In genomic region chr1:212457740-212458338, GRCh38 we compare ENCODE assay signal across 8 cellular contexts. TPM values are rescaled to one million over a fixed set of nuclear protein-coding genes. Genes with fewer than 3 reads are reported as not detected.
A peak's percentile ranks its signal among the peaks of the same experiment; 100 is the strongest.
DNase-seq lines count a peak whose midpoint lies in the region; ATAC-seq, FAIRE-seq and TF ChIP-seq lines count a peak whose summit lies in the region.

No MANE protein-coding gene starts in this region.

- no peaks in the 10 kb centered on the region for H3K36me3 Mint-ChIP-seq in activated CD4-positive, alpha-beta memory T cell treated with anti-CD3 and anti-CD28 coated beads, Interleukin-2, amount 10 ng/mL, durations not matched to agents 7 days and 5 days (ENCODE audit: low read depth)

- H3K4me1 ChIP-seq in A549, result no peaks in the 10 kb centered on the region
- peaks cover 16 to 29% (median 26%) of the 10 kb centered on the region in 4 donors for H3K4me1 ChIP-seq in esophagus muscularis mucosa
- peaks cover 7% of the 10 kb centered on the region for H3K4me1 ChIP-seq in psoas muscle

- no peaks in the 10 kb centered on the region for H3K9me3 Mint-ChIP-seq in activated CD4-positive, alpha-beta memory T cell treated with anti-CD3 and anti-CD28 coated beads, Interleukin-2, amount 10 ng/mL, durations not matched to agents 7 days and 5 days

- intact Hi-C loops in esophagus muscularis mucosa (cut with DNase I), result loop anchor here (2.0 to 5.0 kb wide), 2 partner anchors 91 to 387 kb away; no protein-coding TSS in a partner anchor
- intact Hi-C loops in psoas muscle (cut with DNase I), result loop anchor here (2.0 to 10.0 kb wide), 4 partner anchors 91 to 396 kb away; no protein-coding TSS in a partner anchor

- H3K27me3 ChIP-seq in esophagus muscularis mucosa (no peaks in the 10 kb centered on the region), psoas muscle (ENCODE audit: insufficient read depth in 3 of 3, low read length in 2 of 3) (no peaks in the 10 kb centered on the region)

- TF ChIP-seq RAD21 in A549 (conservative IDR thresholded peaks at IDR 0.05 in 1 of 2, IDR thresholded peaks at IDR 0.05 in 1 of 2), result peak; percentile 52 to 73

- no peaks in the 10 kb centered on the region for H3K27me3 Mint-ChIP-seq in activated CD4-positive, alpha-beta memory T cell treated with anti-CD3 and anti-CD28 coated beads, Interleukin-2, amount 10 ng/mL, durations not matched to agents 7 days and 5 days

- H3K9me3 ChIP-seq in A549, result peaks cover 10% of the 10 kb centered on the region; the same call in 1 of the 3 replicates
- no peaks in the 10 kb centered on the region for H3K9me3 ChIP-seq in esophagus muscularis mucosa
- no peaks in the 10 kb centered on the region for H3K9me3 ChIP-seq in psoas muscle

- DNase-seq in A549 (ENCODE audit: low read depth in 1 of 2, low spot score in 1 of 2) (peak; percentile 37 to 71), NCI-H526 treated with DMSO at 0.1 percent for 48 hours (lab: John Stamatoyannopoulos, UW) (peak; percentile 2), esophagus muscularis mucosa (ENCODE audit: extremely low spot score) (no peak), psoas muscle (no peak)
- peak; percentile 73 for DNase-seq in activated CD4-positive, alpha-beta memory T cell treated with anti-CD3 and anti-CD28 coated beads, Interleukin-2, amount 10 ng/mL, durations not matched to agents 7 days and 5 days

- TF ChIP-seq CTCF in A549 (IDR thresholded peaks at IDR 0.05) (peak; percentile 51), GM12873 (IDR thresholded peaks at IDR 0.05; ENCODE audit: insufficient read depth, low read depth, low read length, missing control alignments) (peak; percentile 85), esophagus muscularis mucosa (IDR thresholded peaks at IDR 0.05) (peak; percentile 22 to 47 (median 28)), psoas muscle (IDR thresholded peaks at IDR 0.05) (peak; percentile 34)

- TF ChIP-seq EP300 in A549 (IDR thresholded peaks at IDR 0.05) (no peak), esophagus muscularis mucosa (IDR thresholded peaks at IDR 0.05) (no peak)

- WGBS in A549 (ENCODE audit: missing lambda C conversion rate), result 42% methylated on average over 8 of the region's 8 CpGs
- WGBS in esophagus muscularis mucosa, result 59% methylated on average over 8 of the region's 8 CpGs
- 61 to 64% (median 62%) methylated on average over 8 of the region's 8 CpGs for whole genome bisulfite sequencing in psoas muscle, 3 donors

- POLR2A ChIA-PET in A549 (lab: Yijun Ruan, JAX), result interaction anchor here (1.5 kb wide), 1 partner anchor 151 kb away, joined by 6 read pairs; the partner anchor contains the start of gene ATF3
- POLR2A ChIA-PET in activated CD4-positive, alpha-beta memory T cell treated with anti-CD3 and anti-CD28 coated beads, Interleukin-2, amount 10 ng/mL, durations not matched to agents 7 days and 5 days (lab: Charles Lee), result interaction anchor here (3.2 kb wide), 1 partner anchor 25 kb away, joined by 13 read pairs; the partner anchor contains the start of gene NENF

- H3K36me3 ChIP-seq in esophagus muscularis mucosa (no peaks in the 10 kb centered on the region), psoas muscle (ENCODE audit: insufficient read depth in 1 of 2, low read depth in 1 of 2) (no peaks in the 10 kb centered on the region)

- H3K27ac Mint-ChIP-seq in activated CD4-positive, alpha-beta memory T cell treated with anti-CD3 and anti-CD28 coated beads, Interleukin-2, amount 10 ng/mL, durations not matched to agents 7 days and 5 days, result no peak overlapping the region

- CTCF ChIA-PET in A549 (lab: Yijun Ruan, JAX), result interaction anchor here (0.7 to 12.8 kb wide), 24 partner anchors 9 to 777 kb away, joined by 3 to 230 read pairs (median 6); partner anchors contain the start of gene NENF
- CTCF ChIA-PET in activated CD4-positive, alpha-beta memory T cell treated with anti-CD3 and anti-CD28 coated beads, Interleukin-2, amount 10 ng/mL, durations not matched to agents 7 days and 5 days (lab: Charles Lee), result interaction anchor here (0.7 to 4.8 kb wide), 41 partner anchors 9 to 776 kb away, joined by 3 to 81 read pairs (median 5); partner anchors contain the start of genes DTL, INTS7, NENF and NSL1

- no peak overlapping the region for H3K4me2 ChIP-seq in A549

- H3K4me3 Mint-ChIP-seq in activated CD4-positive, alpha-beta memory T cell treated with anti-CD3 and anti-CD28 coated beads, Interleukin-2, amount 10 ng/mL, durations not matched to agents 7 days and 5 days, result no peak overlapping the region

- TF ChIP-seq POLR2A in A549 (IDR thresholded peaks at IDR 0.05; ENCODE audit: low read length) (no peak), esophagus muscularis mucosa (IDR thresholded peaks at IDR 0.05; ENCODE audit: low read depth) (no peak)

- FAIRE-seq in A549 (lab: Jason Lieb, UNC), result no peak

- H3K27ac ChIP-seq in A549 (no peak overlapping the region), esophagus muscularis mucosa (replicated peaks in 1 of 4) (no peak overlapping the region), psoas muscle (no peak overlapping the region)

- H3K4me3 ChIP-seq in A549 (no peak overlapping the region), esophagus muscularis mucosa (no peak overlapping the region), psoas muscle (no peak overlapping the region)

- H3K4me1 Mint-ChIP-seq in activated CD4-positive, alpha-beta memory T cell treated with anti-CD3 and anti-CD28 coated beads, Interleukin-2, amount 10 ng/mL, durations not matched to agents 7 days and 5 days, result peaks cover 4% of the 10 kb centered on the region

- ATAC-seq in A549 (no peak), psoas muscle (no peak), HG02678 (IDR thresholded peaks at IDR 0.05; ENCODE audit: unreplicated experiment) (no peak), HG03432 (IDR thresholded peaks at IDR 0.05; ENCODE audit: unreplicated experiment) (no peak)

TF ChIP-seq in A549, 52 proteins besides CTCF, POLR2A, EP300 and RAD21:
- TF ChIP-seq USF2 (IDR thresholded peaks at IDR 0.05), result no peak
- no peak for TF ChIP-seq POLR2AphosphoS2 (conservative IDR thresholded peaks at IDR 0.05; ENCODE audit: low read length)
- peak; percentile 40; the same call in 1 of the 3 replicates for TF ChIP-seq SMC3 (IDR thresholded peaks at IDR 0.05)

RNA-seq across cellular contexts. Expression of gene NENF, which starts 25.1 kb away (rescaled TPM):
- 83.9 and 90.5 TPM in 2 replicates for polyA plus RNA-seq in A549 (2011; rRNA removed)
- polyA plus RNA-seq in A549 (2012; cell fraction: cytosol; rRNA removed), result 98.4 and 99.7 TPM in 2 replicates
- polyA plus RNA-seq in A549 (2012; cell fraction: nucleus; rRNA removed), result 30.7 and 43.2 TPM in 2 replicates
- polyA plus RNA-seq in A549 (2017; fragmentation: RNase III; extraction: RNeasy Plus Mini Kit Qiagen cat#74134 plus additional on column Dnase treatment), result 50.8 to 56.4 TPM (median 55.3 TPM) in 3 replicates
- polyA minus RNA-seq in A549 (2011; rRNA and poly(A)+ RNA removed), result 21.9 and 29.3 TPM in 2 replicates
- 10 to 100 TPM; 25.6 to 28.5 TPM for total RNA-seq in activated CD4-positive, alpha-beta memory T cell treated with anti-CD3 and anti-CD28 coated beads, Interleukin-2, amount 10 ng/mL, durations not matched to agents 7 days and 5 days
- 10 to 100 TPM; 67.9 to 99.3 (median 91.7) TPM for total RNA-seq in esophagus muscularis mucosa
- 10 to 100 TPM; 60.6 to 74.9 (median 66.7) TPM for total RNA-seq in psoas muscle
- polyA plus RNA-seq in psoas muscle, result 10 to 100 TPM; 59.3 to 72.0 (median 60.1) TPM

RNA-seq across cellular contexts. Expression of gene PACC1, which starts 43.2 kb away (rescaled TPM):
- 19.6 and 24.5 TPM in 2 replicates for polyA plus RNA-seq in A549 (2011; rRNA removed)
- 18.5 and 26.7 TPM in 2 replicates for polyA plus RNA-seq in A549 (2012; cell fraction: cytosol; rRNA removed)
- polyA plus RNA-seq in A549 (2012; cell fraction: nucleus; rRNA removed), result 28.4 and 30.6 TPM in 2 replicates
- polyA plus RNA-seq in A549 (2017; fragmentation: RNase III; extraction: RNeasy Plus Mini Kit Qiagen cat#74134 plus additional on column Dnase treatment), result 11.8 to 12.5 TPM (median 11.9 TPM) in 3 replicates
- polyA minus RNA-seq in A549 (2011; rRNA and poly(A)+ RNA removed), result 28.3 and 39.6 TPM in 2 replicates
- total RNA-seq in activated CD4-positive, alpha-beta memory T cell treated with anti-CD3 and anti-CD28 coated beads, Interleukin-2, amount 10 ng/mL, durations not matched to agents 7 days and 5 days, result 10 to 100 TPM; 11.4 to 12.1 TPM
- total RNA-seq in esophagus muscularis mucosa, result 1 to 10 TPM; 2.2 to 5.0 (median 3.7) TPM
- 1 to 10 TPM; 1.1 to 2.3 (median 1.9) TPM for total RNA-seq in psoas muscle
- 1 to 10 TPM; 2.8 to 5.6 (median 3.3) TPM for polyA plus RNA-seq in psoas muscle

Comparison
In these comparisons a context has a peak if more than half of its experiments do, and no peak if none do; other contexts are left out.
1. DNase-seq: peak in A549 (2 of 2), NCI-H526 treated with DMSO at 0.1 percent for 48 hours (single experiment) and activated CD4-positive, alpha-beta memory T cell treated with anti-CD3 and anti-CD28 coated beads, Interleukin-2, amount 10 ng/mL, durations not matched to agents 7 days and 5 days (single experiment); none in esophagus muscularis mucosa (single experiment) and psoas muscle (0 of 2).
2. CTCF ChIP-seq: peak in every context shown above with its lines; median percentile 85 in GM12873; 51 in A549; 34 in psoas muscle; 28 in esophagus muscularis mucosa.